8 cellular contexts compared by ENCODE assay signal in the genomic region with DNA sequence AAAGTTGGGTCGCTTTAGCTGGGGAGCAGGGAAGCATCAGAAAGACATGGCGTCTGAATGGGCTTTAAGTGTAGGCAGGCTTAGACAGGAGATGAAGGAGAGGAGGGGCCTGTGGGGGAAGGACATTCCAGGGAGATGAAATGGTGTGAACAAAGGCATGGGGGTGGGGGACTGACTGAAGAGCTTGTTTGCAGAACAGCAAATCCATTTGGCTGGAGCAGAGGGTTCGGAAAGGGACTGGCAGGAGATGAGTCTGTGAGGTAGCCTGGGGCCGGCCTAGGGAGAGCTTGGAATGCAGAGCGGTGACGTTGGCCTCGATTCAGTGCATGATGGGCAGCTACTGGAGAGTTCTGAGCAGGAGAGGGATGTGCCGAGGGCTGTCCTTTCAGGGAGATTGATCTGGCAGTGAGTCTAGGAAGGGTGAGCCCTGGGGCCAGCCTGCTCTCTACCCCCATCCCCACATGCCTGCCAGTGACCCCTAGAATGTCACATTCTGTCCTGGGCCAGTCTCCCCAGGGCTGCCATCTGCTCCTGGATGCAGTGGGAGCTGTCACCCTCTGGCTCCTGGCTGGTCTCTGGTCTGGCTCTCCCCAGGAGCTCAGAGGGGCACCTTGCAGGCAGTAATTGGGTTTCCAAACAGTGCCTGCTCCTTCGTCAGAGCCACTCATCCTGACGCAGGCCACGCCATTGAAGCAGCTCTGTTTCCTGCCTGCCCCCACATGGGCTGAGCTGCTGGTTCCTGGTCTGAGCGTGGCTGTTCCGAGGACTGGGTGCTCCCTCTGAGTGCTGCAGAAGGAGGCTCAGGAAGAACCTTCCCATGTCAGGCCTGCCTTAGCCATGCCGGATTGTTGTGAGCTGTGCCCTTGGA. TPM values are rescaled to one million over a fixed set of nuclear protein-coding genes. Genes with fewer than 3 reads are reported as not detected.
A peak's percentile ranks its signal among the peaks of the same experiment; 100 is the strongest.
DNase-seq lines count a peak whose midpoint lies in the region; ATAC-seq and TF ChIP-seq lines count a peak whose summit lies in the region.

No MANE protein-coding gene starts in this region.

- ATAC-seq in esophagus mucosa, result peak; percentile 63
- ATAC-seq in HG03196 (IDR thresholded peaks at IDR 0.05; ENCODE audit: unreplicated experiment), result no peak
- ATAC-seq in HG02970 (IDR thresholded peaks at IDR 0.05; ENCODE audit: low FRiP score, unreplicated experiment), result no peak

- H3K4me2 ChIP-seq in BLaER1, result peak overlapping the region; percentile 84

- H4K20me1 ChIP-seq in BLaER1, result no peaks in the 10 kb centered on the region

- peaks cover 82% of the 10 kb centered on the region for H3K36me3 ChIP-seq in BLaER1
- H3K36me3 ChIP-seq in mucosa of rectum (ENCODE audit: control insufficient read depth in 2 of 2, insufficient read depth in 2 of 2, low read length in 2 of 2), result peaks cover 29 to 57% of the 10 kb centered on the region in 2 donors

- DNase-seq in NCI-H526 treated with DMSO at 0.1 percent for 48 hours (lab: John Stamatoyannopoulos, UW) (no peak), T-helper 9 cell (no peak)

- H3K27ac ChIP-seq in BLaER1 (peak overlapping the region; percentile 84), mucosa of rectum (ENCODE audit: low read depth in 2 of 2, low read length in 2 of 2) (peak overlapping the region; percentile 76 to 87)

- H3K9ac ChIP-seq in BLaER1 (peak overlapping the region; percentile 75), mucosa of rectum (ENCODE audit: low read depth in 1 of 2, low read length in 2 of 2) (no peak overlapping the region)

- H3K9me3 ChIP-seq in BLaER1 (no peaks in the 10 kb centered on the region), mucosa of rectum (ENCODE audit: control insufficient read depth in 2 of 2, low read length in 2 of 2) (no peaks in the 10 kb centered on the region)

- H3K4me1 ChIP-seq in BLaER1, result peaks cover 34% of the 10 kb centered on the region
- H3K4me1 ChIP-seq in mucosa of rectum (ENCODE audit: control insufficient read depth in 2 of 2, insufficient read depth in 2 of 2, low read length in 2 of 2), result peaks cover 15 to 18% of the 10 kb centered on the region in 2 donors

- H3K4me3 ChIP-seq in BLaER1 (no peak overlapping the region), mucosa of rectum (ENCODE audit: low read length in 2 of 2) (no peak overlapping the region)

- H3K27me3 ChIP-seq in BLaER1 (no peaks in the 10 kb centered on the region), mucosa of rectum (ENCODE audit: control insufficient read depth in 2 of 2, insufficient read depth in 2 of 2, low read length in 2 of 2) (no peaks in the 10 kb centered on the region)

TF ChIP-seq in PFSK-1, 5 proteins besides CTCF, POLR2A, EP300 and RAD21:
- peak; percentile 24 for TF ChIP-seq FOXP2 (optimal IDR thresholded peaks at IDR 0.05; ENCODE audit: borderline replicate concordance, extremely low read depth, extremely low read length, insufficient read depth)
- TF ChIP-seq, protein P1, sequence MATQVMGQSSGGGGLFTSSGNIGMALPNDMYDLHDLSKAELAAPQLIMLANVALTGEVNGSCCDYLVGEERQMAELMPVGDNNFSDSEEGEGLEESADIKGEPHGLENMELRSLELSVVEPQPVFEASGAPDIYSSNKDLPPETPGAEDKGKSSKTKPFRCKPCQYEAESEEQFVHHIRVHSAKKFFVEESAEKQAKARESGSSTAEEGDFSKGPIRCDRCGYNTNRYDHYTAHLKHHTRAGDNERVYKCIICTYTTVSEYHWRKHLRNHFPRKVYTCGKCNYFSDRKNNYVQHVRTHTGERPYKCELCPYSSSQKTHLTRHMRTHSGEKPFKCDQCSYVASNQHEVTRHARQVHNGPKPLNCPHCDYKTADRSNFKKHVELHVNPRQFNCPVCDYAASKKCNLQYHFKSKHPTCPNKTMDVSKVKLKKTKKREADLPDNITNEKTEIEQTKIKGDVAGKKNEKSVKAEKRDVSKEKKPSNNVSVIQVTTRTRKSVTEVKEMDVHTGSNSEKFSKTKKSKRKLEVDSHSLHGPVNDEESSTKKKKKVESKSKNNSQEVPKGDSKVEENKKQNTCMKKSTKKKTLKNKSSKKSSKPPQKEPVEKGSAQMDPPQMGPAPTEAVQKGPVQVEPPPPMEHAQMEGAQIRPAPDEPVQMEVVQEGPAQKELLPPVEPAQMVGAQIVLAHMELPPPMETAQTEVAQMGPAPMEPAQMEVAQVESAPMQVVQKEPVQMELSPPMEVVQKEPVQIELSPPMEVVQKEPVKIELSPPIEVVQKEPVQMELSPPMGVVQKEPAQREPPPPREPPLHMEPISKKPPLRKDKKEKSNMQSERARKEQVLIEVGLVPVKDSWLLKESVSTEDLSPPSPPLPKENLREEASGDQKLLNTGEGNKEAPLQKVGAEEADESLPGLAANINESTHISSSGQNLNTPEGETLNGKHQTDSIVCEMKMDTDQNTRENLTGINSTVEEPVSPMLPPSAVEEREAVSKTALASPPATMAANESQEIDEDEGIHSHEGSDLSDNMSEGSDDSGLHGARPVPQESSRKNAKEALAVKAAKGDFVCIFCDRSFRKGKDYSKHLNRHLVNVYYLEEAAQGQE (IDR thresholded peaks at IDR 0.05; ENCODE audit: insufficient read depth in 1 of 2, low read depth in 2 of 2, low read length in 2 of 2), result no peak
TF ChIP-seq in PFSK-1: peak in this region for 1.

RNA-seq across cellular contexts. Expression of a gene that starts 22.3 kb away (rescaled TPM):
- polyA plus RNA-seq in PFSK-1 (2012; ENCODE audit: insufficient read length, low read depth), result 61.8 TPM
- 38.6 TPM for total RNA-seq in esophagus mucosa

RNA-seq across cellular contexts. Expression of a gene that starts 42.2 kb away (rescaled TPM):
- 10.7 TPM for polyA plus RNA-seq in PFSK-1 (2012; ENCODE audit: insufficient read length, low read depth)
- 113 TPM for total RNA-seq in esophagus mucosa
